ENCODE assay signal across 1 cellular context in the genomic region with DNA sequence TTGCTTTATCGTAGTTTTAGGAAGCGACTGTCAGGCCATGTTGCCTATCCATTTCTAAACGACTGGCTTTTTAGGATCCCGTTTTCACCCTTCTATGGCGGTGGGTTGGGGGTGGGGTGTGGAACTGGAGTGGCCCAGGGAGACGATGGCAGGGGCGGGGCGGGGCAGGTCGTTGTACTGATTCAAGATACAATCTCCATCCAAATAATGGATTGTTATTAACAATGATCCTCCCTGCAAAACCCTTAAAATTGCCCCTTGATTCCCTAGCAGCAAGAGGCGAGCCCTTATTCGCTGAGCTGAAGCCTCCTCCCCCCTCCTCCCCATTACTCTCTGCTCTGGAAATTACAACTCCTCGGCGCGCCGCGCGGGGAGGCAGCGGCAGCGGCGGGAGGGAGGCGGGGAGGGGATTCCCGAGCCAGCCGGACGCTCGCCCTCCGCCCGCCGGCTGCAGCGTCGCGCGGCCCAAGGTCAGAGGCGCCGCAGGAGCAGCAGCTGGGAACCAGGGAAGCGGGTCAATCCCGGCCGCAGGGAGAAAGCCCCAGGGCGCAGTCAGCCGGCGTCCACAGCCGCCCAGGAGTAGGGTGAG.
TF ChIP-seq lines count a peak whose summit lies in the region.

A gene (plus strand): TSS at position 348 of the 589 bp plus-strand sequence. CDS start 912 bp downstream, outside the sequence.

TF ChIP-seq in IMR-90, 13 proteins besides CTCF, POLR2A, EP300 and RAD21 (continued from another document):
- TF ChIP-seq, protein P1, sequence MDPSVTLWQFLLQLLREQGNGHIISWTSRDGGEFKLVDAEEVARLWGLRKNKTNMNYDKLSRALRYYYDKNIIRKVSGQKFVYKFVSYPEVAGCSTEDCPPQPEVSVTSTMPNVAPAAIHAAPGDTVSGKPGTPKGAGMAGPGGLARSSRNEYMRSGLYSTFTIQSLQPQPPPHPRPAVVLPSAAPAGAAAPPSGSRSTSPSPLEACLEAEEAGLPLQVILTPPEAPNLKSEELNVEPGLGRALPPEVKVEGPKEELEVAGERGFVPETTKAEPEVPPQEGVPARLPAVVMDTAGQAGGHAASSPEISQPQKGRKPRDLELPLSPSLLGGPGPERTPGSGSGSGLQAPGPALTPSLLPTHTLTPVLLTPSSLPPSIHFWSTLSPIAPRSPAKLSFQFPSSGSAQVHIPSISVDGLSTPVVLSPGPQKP (IDR thresholded peaks at IDR 0.05; ENCODE audit: borderline replicate concordance, low read depth, low read length) = no peak
- TF ChIP-seq BHLHE40 (IDR thresholded peaks at IDR 0.05; ENCODE audit: low read depth, low read length) = no peak
- no peak for TF ChIP-seq FOS (IDR thresholded peaks at IDR 0.05; ENCODE audit: low read depth, low read length)
- no peak for TF ChIP-seq RFX5 (IDR thresholded peaks at IDR 0.05; ENCODE audit: low read depth, low read length)
- TF ChIP-seq MXI1 (IDR thresholded peaks at IDR 0.05; ENCODE audit: borderline replicate concordance, low read depth, low read length) = no peak
- TF ChIP-seq MAZ (IDR thresholded peaks at IDR 0.05; ENCODE audit: borderline replicate concordance, low read depth, low read length) = no peak
- no peak for TF ChIP-seq SMC3 (IDR thresholded peaks at IDR 0.05; ENCODE audit: low read depth, low read length)
- no peak for TF ChIP-seq CHD1 (IDR thresholded peaks at IDR 0.05; ENCODE audit: low read depth, low read length)
- no peak for TF ChIP-seq MAFK (IDR thresholded peaks at IDR 0.05; ENCODE audit: low read depth, low read length)
- TF ChIP-seq, protein P2, sequence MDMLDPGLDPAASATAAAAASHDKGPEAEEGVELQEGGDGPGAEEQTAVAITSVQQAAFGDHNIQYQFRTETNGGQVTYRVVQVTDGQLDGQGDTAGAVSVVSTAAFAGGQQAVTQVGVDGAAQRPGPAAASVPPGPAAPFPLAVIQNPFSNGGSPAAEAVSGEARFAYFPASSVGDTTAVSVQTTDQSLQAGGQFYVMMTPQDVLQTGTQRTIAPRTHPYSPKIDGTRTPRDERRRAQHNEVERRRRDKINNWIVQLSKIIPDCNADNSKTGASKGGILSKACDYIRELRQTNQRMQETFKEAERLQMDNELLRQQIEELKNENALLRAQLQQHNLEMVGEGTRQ (IDR thresholded peaks at IDR 0.05; ENCODE audit: low read depth, low read length) = no peak
- TF ChIP-seq CEBPB (IDR thresholded peaks at IDR 0.05; ENCODE audit: low read depth, low read length) = no peak
- no peak for TF ChIP-seq RCOR1 (IDR thresholded peaks at IDR 0.05; ENCODE audit: insufficient replicate concordance, low read length)
